ENCODE assay signal across 1 cellular context in the genomic region with DNA sequence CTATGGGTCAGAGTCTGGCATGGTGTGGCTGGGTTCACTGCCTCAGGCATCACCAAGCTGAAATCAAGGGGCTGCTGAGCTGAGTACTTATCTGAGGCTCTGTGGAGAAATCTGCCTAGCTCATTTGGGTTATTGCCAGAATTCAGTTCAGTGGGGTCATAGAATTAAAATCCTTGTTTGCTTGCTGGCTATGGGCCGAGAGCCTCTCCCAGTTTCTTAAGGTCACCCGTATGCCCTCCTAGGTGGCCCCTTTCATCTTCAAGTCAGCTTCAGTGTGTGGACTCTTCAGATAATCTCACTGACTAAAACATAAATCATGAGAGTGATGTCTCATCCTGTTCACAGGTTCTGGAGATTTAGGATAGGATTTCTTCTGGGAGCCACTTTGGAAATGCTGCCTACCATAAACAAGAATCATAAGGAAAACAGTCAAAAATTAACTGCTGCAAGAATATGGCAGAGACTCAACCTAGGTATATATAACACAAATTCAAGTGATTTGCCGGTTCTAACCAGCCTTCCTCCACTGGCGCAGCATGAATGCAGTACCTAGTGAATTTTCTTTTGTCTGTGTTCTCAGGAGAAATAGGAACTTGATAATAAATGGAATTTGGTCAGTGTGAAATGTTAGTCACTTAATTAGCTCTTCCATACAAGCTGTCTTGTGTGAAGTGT.
TF ChIP-seq lines count a peak whose summit lies in the region.

No MANE protein-coding gene starts in this region.

TF ChIP-seq in H1, 55 proteins besides CTCF, POLR2A, EP300 and RAD21 (continued from another document):
- no peak for TF ChIP-seq PHF8 (conservative IDR thresholded peaks at IDR 0.05; ENCODE audit: low read depth, low read length)
- no peak for TF ChIP-seq HDAC2 (IDR thresholded peaks at IDR 0.05; ENCODE audit: borderline replicate concordance in 1 of 2, low read depth in 2 of 2, low read length in 2 of 2)
- TF ChIP-seq SAP30 (IDR thresholded peaks at IDR 0.05; ENCODE audit: insufficient read depth, insufficient replicate concordance, low read length) = no peak
- no peak for TF ChIP-seq TEAD4 (IDR thresholded peaks at IDR 0.05; ENCODE audit: low read depth, low read length)
- TF ChIP-seq, protein P1, sequence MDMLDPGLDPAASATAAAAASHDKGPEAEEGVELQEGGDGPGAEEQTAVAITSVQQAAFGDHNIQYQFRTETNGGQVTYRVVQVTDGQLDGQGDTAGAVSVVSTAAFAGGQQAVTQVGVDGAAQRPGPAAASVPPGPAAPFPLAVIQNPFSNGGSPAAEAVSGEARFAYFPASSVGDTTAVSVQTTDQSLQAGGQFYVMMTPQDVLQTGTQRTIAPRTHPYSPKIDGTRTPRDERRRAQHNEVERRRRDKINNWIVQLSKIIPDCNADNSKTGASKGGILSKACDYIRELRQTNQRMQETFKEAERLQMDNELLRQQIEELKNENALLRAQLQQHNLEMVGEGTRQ (IDR thresholded peaks at IDR 0.05; ENCODE audit: low read length) = no peak
